Comparison of ENCODE assay signal across 20 cellular contexts in the genomic region with DNA sequence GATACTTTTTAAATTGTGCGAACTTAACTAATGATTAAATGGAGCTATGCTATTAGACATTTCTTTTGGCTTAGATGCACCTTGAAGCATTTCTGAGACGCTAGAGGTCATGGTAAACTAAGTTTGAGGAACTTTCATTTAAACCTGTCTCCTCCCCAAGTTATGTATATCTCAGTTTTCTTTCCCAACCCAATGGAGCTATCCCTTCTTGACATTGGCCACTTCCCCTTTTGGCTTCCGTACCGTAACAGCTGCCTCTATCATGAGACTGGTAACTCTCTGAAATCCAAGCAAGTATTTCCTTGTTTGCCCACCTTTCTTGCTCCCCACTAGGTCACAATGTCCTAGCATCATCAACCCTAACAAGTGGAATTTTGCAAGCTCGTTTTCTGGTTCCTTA. TPM values are rescaled to one million over a fixed set of nuclear protein-coding genes. Genes with fewer than 3 reads are reported as not detected.
A peak's percentile ranks its signal among the peaks of the same experiment; 100 is the strongest.
DNase-seq lines count a peak whose midpoint lies in the region; FAIRE-seq and TF ChIP-seq lines count a peak whose summit lies in the region.
"Had no signal": no experiment of that assay in that cellular context is flagged by ENCODE, and none has a peak within 500 bp of the region (broad histone marks: within the 10 kb centered on the region; RNA-seq: fewer than 3 reads in every experiment).

No MANE protein-coding gene starts in this region.

- H3K4me3 ChIP-seq in H1 (ENCODE audit: extremely low read depth in 1 of 4, insufficient read depth in 2 of 4, low read depth in 3 of 4, low read length in 4 of 4), result no peak overlapping the region
- H3K4me3 ChIP-seq in vagina, result no peak overlapping the region
- H3K4me3 ChIP-seq: A549 had no signal

- intact Hi-C loops in vagina (cut with DNase I), result no loop called here

- no peak for TF ChIP-seq EP300 in H1 (IDR thresholded peaks at IDR 0.05; ENCODE audit: borderline replicate concordance in 1 of 2, low read depth in 2 of 2, low read length in 2 of 2)

- H2AK5ac ChIP-seq in H1 (ENCODE audit: low read depth, low read length), result no peak overlapping the region

- no peak overlapping the region for H2BK12ac ChIP-seq in H1 (ENCODE audit: low read depth, low read length)

- H3K9me3 ChIP-seq in H1 (ENCODE audit: insufficient read depth in 2 of 2, low read depth in 1 of 2, low read length in 1 of 2), result no peaks in the 10 kb centered on the region
- no peaks in the 10 kb centered on the region for H3K9me3 ChIP-seq in vagina
- H3K9me3 ChIP-seq: A549, BE2C had no signal

- POLR2A ChIA-PET in H1 (lab: Charles Lee; ENCODE audit: partially characterized antibody), result no interaction called here

- TF ChIP-seq CTCF in H1 (IDR thresholded peaks at IDR 0.05; ENCODE audit: control extremely low read depth in 1 of 3, insufficient read depth in 1 of 3, low read depth in 1 of 3, low read length in 3 of 3), result no peak
- TF ChIP-seq CTCF in vagina (IDR thresholded peaks at IDR 0.05), result no peak

- H3K27ac ChIP-seq in H1 (ENCODE audit: low read depth, low read length) (no peak overlapping the region), vagina (no peak overlapping the region)
- H3K27ac ChIP-seq: A549, C4-2B, HL-60 had no signal

- H2BK15ac ChIP-seq in H1 (ENCODE audit: low read length), result no peak overlapping the region

- H3K18ac ChIP-seq in H1 (ENCODE audit: extremely low read depth, low read length), result no peak overlapping the region

- WGBS in H1 (ENCODE audit: extremely low coverage in 1 of 2, insufficient coverage in 1 of 2, insufficient read length in 1 of 2, insufficient replicate concordance in 2 of 2, low coverage in 1 of 2, low lambda C conversion rate in 2 of 2, missing lambda C conversion rate in 1 of 2), 2 experiments, result 94% methylated on average over 5 of the region's 5 CpGs; no CpG with 5 or more reads in 1 of the 2 experiments

- no peak overlapping the region for H2BK20ac ChIP-seq in H1 (ENCODE audit: low read length)

- no peak overlapping the region for H3K9ac ChIP-seq in H1 (replicated peaks in 1 of 4; ENCODE audit: extremely low read depth in 1 of 4, low read depth in 3 of 4, low read length in 3 of 4)

- no peak overlapping the region for H4K91ac ChIP-seq in H1 (replicated peaks; ENCODE audit: insufficient read length, low read length)

- CTCF ChIA-PET in H1 (lab: Charles Lee; ENCODE audit: partially characterized antibody), result interaction anchor here (0.6 to 0.7 kb wide), 2 partner anchors 14 to 19 kb away, joined by 3 read pairs; no protein-coding TSS in a partner anchor

- no peak overlapping the region for H4K8ac ChIP-seq in H1 (ENCODE audit: extremely low read depth, insufficient read depth, low read length)

- no peak overlapping the region for H2AFZ ChIP-seq in H1 (ENCODE audit: low read length)

- no peak overlapping the region for H3K23ac ChIP-seq in H1 (ENCODE audit: insufficient read length)

- no peak overlapping the region for H4K5ac ChIP-seq in H1 (ENCODE audit: insufficient read length, low read depth, low read length)

- no peak overlapping the region for H3K4me2 ChIP-seq in H1 (ENCODE audit: insufficient read depth in 1 of 2, low read depth in 2 of 2, low read length in 2 of 2)
- H3K4me2 ChIP-seq: A549 had no signal

- DNase-seq in Kasumi-1 (lab: John Stamatoyannopoulos, UW) (peak; percentile 82 to 83), MV-4-11 (lab: John Stamatoyannopoulos, UW) (peak; percentile 3), SKM-1 treated with dmso at 0.1 percent for 144 hours (lab: John Stamatoyannopoulos, UW; ENCODE audit: unreplicated experiment) (peak; percentile 79), H1 (ENCODE audit: low read depth in 1 of 2, low spot score in 2 of 2) (no peak), vagina (ENCODE audit: extremely low spot score in 2 of 2) (no peak), NCI-H82 (lab: John Stamatoyannopoulos, UW) (no peak), NAMALWA (ENCODE audit: low spot score) (no peak)
- DNase-seq: BE2C; CD4-positive, alpha-beta memory T cell; DMS153; DMS79 treated with DMSO at 0.1 percent for 48 hours; EL; H7 had no signal

- no peak overlapping the region for H3K14ac ChIP-seq in H1 (ENCODE audit: insufficient read length)

- no peak for TF ChIP-seq RAD21 in H1 (IDR thresholded peaks at IDR 0.05 in 1 of 2, conservative IDR thresholded peaks at IDR 0.05 in 1 of 2; ENCODE audit: low read depth in 2 of 2, low read length in 2 of 2)

- H4K20me1 ChIP-seq in H1 (replicated peaks in 1 of 2; ENCODE audit: control insufficient read depth in 1 of 2, insufficient read depth in 2 of 2, low read length in 2 of 2), result no peaks in the 10 kb centered on the region

- H3K4me1 ChIP-seq in H1 (replicated peaks in 1 of 4; ENCODE audit: control insufficient read depth in 3 of 4, insufficient read depth in 4 of 4, low read length in 3 of 4) (no peaks in the 10 kb centered on the region), vagina (no peaks in the 10 kb centered on the region)
- H3K4me1 ChIP-seq: A549, BE2C had no signal

- H3K27me3 ChIP-seq in H1 (replicated peaks in 1 of 4; ENCODE audit: control insufficient read depth in 3 of 4, extremely low read depth in 1 of 4, insufficient read depth in 3 of 4, low read length in 3 of 4) (no peaks in the 10 kb centered on the region), vagina (no peaks in the 10 kb centered on the region)
- H3K27me3 ChIP-seq: BE2C had no signal

- H2BK120ac ChIP-seq in H1 (replicated peaks; ENCODE audit: low read depth, low read length), result no peak overlapping the region

- no peak overlapping the region for H2BK5ac ChIP-seq in H1 (ENCODE audit: low read depth, low read length)

- H3K4ac ChIP-seq in H1 (replicated peaks; ENCODE audit: insufficient read length, low read depth, low read length), result peak overlapping the region; percentile 33

- no peak overlapping the region for H3K56ac ChIP-seq in H1 (replicated peaks; ENCODE audit: insufficient read length, low read depth, low read length)

- H3K79me2 ChIP-seq in H1 (ENCODE audit: control insufficient read depth in 1 of 2, insufficient read depth in 2 of 2, low read length in 2 of 2), result no peaks in the 10 kb centered on the region

- no peaks in the 10 kb centered on the region for H3K79me1 ChIP-seq in H1 (ENCODE audit: low read depth, low read length)

- no peak for FAIRE-seq in H1 (lab: Jason Lieb, UNC)
- FAIRE-seq: A549, D721Med, G401.6, GM12892, GM19239 had no signal

- H3K23me2 ChIP-seq in H1 (ENCODE audit: low read depth, low read length), result no peaks in the 10 kb centered on the region

- H3K36me3 ChIP-seq in H1 (ENCODE audit: control insufficient read depth in 2 of 4, insufficient read depth in 4 of 4, low read length in 3 of 4) (no peaks in the 10 kb centered on the region), vagina (no peaks in the 10 kb centered on the region)
- H3K36me3 ChIP-seq: BE2C had no signal

- TF ChIP-seq POLR2A in H1 (IDR thresholded peaks at IDR 0.05; ENCODE audit: control extremely low read depth in 1 of 2, low read depth in 2 of 2, low read length in 2 of 2), result no peak
- no peak for TF ChIP-seq POLR2A in vagina (IDR thresholded peaks at IDR 0.05)

TF ChIP-seq in H1, 55 proteins besides CTCF, POLR2A, EP300 and RAD21:
- TF ChIP-seq, protein P1, sequence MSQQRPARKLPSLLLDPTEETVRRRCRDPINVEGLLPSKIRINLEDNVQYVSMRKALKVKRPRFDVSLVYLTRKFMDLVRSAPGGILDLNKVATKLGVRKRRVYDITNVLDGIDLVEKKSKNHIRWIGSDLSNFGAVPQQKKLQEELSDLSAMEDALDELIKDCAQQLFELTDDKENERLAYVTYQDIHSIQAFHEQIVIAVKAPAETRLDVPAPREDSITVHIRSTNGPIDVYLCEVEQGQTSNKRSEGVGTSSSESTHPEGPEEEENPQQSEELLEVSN (IDR thresholded peaks at IDR 0.05), result no peak
- TF ChIP-seq EZH2 (IDR thresholded peaks at IDR 0.05; ENCODE audit: low read depth, low read length, severe bottlenecking) (no peak), KDM4A (IDR thresholded peaks at IDR 0.05; ENCODE audit: low read depth, low read length, severe bottlenecking) (no peak), SIN3A (conservative IDR thresholded peaks at IDR 0.05 in 1 of 2, IDR thresholded peaks at IDR 0.05 in 1 of 2; ENCODE audit: low read depth in 1 of 2, low read length in 2 of 2) (no peak), CREB1 (IDR thresholded peaks at IDR 0.05) (no peak), CHD1 (IDR thresholded peaks at IDR 0.05; ENCODE audit: low read depth, low read length) (no peak), ASH2L (IDR thresholded peaks at IDR 0.05; ENCODE audit: low read length) (no peak), SIRT6 (IDR thresholded peaks at IDR 0.05; ENCODE audit: low read length) (no peak), PHF8 (conservative IDR thresholded peaks at IDR 0.05; ENCODE audit: low read depth, low read length) (no peak), KDM1A (IDR thresholded peaks at IDR 0.05; ENCODE audit: borderline replicate concordance, low read length) (no peak), SP1 (IDR thresholded peaks at IDR 0.05; ENCODE audit: low read depth, low read length) (no peak)
TF ChIP-seq in H1: peak in this region for 0.

RNA-seq across cellular contexts. Expression of a gene that starts 14.2 kb away (rescaled TPM):
- 16.2 and 17.5 TPM in 2 replicates for total RNA-seq in H1 (2021; fragmentation: NEBNext Ultra II Directional; extraction: Animal tissue kit (Norgen Biotek cat#: 25700))
- polyA plus RNA-seq in H1 (2011; rRNA removed), result 2.7 and 4.5 TPM in 2 replicates
- polyA plus RNA-seq in H1 (2011; cell fraction: cytosol; rRNA removed), result 3.1 TPM
- polyA plus RNA-seq in H1 (2011; cell fraction: nucleus; rRNA removed), result 6.3 TPM
- 2.9 to 6.3 TPM (median 3.7 TPM) in 4 replicates for polyA plus RNA-seq in H1 (2012, experiment 1 of 2)
- polyA plus RNA-seq in H1 (2012, experiment 2 of 2), result 0.70 TPM
- 11.5 TPM for polyA plus RNA-seq in H1 (2013, experiment 1 of 2)
- 12.6 TPM for polyA plus RNA-seq in H1 (2013, experiment 2 of 2)
- polyA minus RNA-seq in H1 (2011; rRNA and poly(A)+ RNA removed), result 6.8 and 9.6 TPM in 2 replicates
- 24.4 TPM for polyA minus RNA-seq in H1 (2011; cell fraction: cytosol; rRNA and poly(A)+ RNA removed)
- polyA minus RNA-seq in H1 (2011; cell fraction: nucleus; rRNA and poly(A)+ RNA removed), result 10.9 TPM
- 2.9 TPM for total RNA-seq in vagina
- total RNA-seq: CD4-positive, alpha-beta memory T cell had no signal
- polyA plus RNA-seq: CD4-positive, alpha-beta memory T cell had no signal

Comparison
In these comparisons a context has a peak if more than half of its experiments do, and no peak if none do; other contexts are left out.
1. DNase-seq: peak in Kasumi-1 (2 of 2), MV-4-11 (single experiment) and SKM-1 treated with dmso at 0.1 percent for 144 hours (single experiment); none in H1 (0 of 2), vagina (0 of 2), NCI-H82 (single experiment) and NAMALWA (single experiment).